ENCODE assay signal across 10 cellular contexts in the genomic region with DNA sequence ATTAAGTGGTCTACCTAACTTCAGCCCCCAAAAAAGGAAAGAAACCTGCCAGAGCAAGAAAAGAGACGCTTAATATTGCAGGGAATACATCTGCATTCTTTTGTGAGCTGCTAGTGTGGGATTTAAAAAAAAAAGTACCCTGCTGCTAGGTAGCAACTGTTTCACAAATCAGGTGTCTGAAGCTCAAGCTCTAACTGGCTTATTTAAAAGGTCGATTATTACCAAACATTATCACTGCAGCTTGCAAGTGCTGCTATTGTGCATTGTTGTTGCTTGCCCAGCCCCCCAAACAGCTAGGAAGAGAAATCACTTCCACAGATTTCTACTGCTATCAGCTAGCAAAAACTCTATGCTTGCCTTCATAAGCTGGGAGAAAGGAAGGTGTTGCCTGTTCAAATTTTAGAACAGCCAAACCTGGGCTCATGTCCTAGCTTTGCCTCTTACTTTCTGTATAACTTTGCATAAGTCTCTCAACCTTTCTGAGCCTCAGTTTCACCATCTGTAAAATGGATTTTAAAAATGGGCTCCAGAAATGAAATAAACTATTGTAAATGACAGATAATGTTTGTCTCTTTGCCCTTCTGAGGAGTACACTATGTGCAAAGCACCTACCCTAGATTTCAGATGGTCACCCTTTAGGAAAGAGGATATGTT.
DNase-seq lines count a peak whose midpoint lies in the region; ATAC-seq and TF ChIP-seq lines count a peak whose summit lies in the region.
"Had no signal": no experiment of that assay in that cellular context is flagged by ENCODE, and none has a peak within 500 bp of the region (broad histone marks: within the 10 kb centered on the region; RNA-seq: fewer than 3 reads in every experiment).

No MANE protein-coding gene starts in this region.

- H3K36me3 Mint-ChIP-seq in IgD-negative memory B cell: no peaks in the 10 kb centered on the region
- H3K36me3 Mint-ChIP-seq in dendritic cell treated with granulocyte-macrophage colony-stimulating factor and Interleukin-4, amounts not matched to agents 40 ng/mL and 50 ng/mL, for 4 days (ENCODE audit: low read depth): no peaks in the 10 kb centered on the region
- H3K36me3 Mint-ChIP-seq in mesothelial cell of epicardium: peaks cover 6% of the 10 kb centered on the region
- H3K36me3 Mint-ChIP-seq in stimulated activated naive B cell treated with anti-CD40 and anti-IgM and Interleukin-4, amounts not matched to agents 10 μg/mL and 1 μg/mL and 100 μg/mL, for 72 hours: peaks cover 1 to 4% of the 10 kb centered on the region in 2 donors

- TF ChIP-seq CTCF in mesothelial cell of epicardium (IDR thresholded peaks at IDR 0.05; ENCODE audit: unreplicated experiment): no peak

- H3K4me1 Mint-ChIP-seq in IgD-negative memory B cell (peaks cover 9 to 23% (median 22%) of the 10 kb centered on the region in 3 donors), mesothelial cell of epicardium (peaks cover 43% of the 10 kb centered on the region)
- H3K4me1 Mint-ChIP-seq in dendritic cell treated with granulocyte-macrophage colony-stimulating factor and Interleukin-4, amounts not matched to agents 40 ng/mL and 50 ng/mL, for 4 days (ENCODE audit: low read depth): peaks cover 12% of the 10 kb centered on the region
- peaks cover 11 to 18% of the 10 kb centered on the region in 2 donors for H3K4me1 Mint-ChIP-seq in stimulated activated naive B cell treated with anti-CD40 and anti-IgM and Interleukin-4, amounts not matched to agents 10 μg/mL and 1 μg/mL and 100 μg/mL, for 72 hours

- DNase-seq in mesothelial cell of epicardium (ENCODE audit: low spot score in 2 of 2, unreplicated experiment in 2 of 2): no peak
- DNase-seq in stimulated activated naive B cell treated with anti-CD40 and anti-IgM and Interleukin-4, amounts not matched to agents 10 μg/mL and 1 μg/mL and 100 μg/mL, for 72 hours: no peak
- no peak for DNase-seq in NCI-H774 (lab: John Stamatoyannopoulos, UW)
- no peak for DNase-seq in NCI-H187 (lab: John Stamatoyannopoulos, UW)
- no peak for DNase-seq in cortex of kidney (lab: John Stamatoyannopoulos, UW)
- DNase-seq: activated T-cell treated with anti-CD3 and anti-CD28 coated beads, Interleukin-2, amount 50 U/mL, for 72 hours; EL; stimulated activated naive CD4-positive, alpha-beta T cell had no signal

- intact Hi-C loops in dendritic cell treated with granulocyte-macrophage colony-stimulating factor and Interleukin-4, amounts not matched to agents 40 ng/mL and 50 ng/mL, for 4 days (cut with micrococcal nuclease): no loop called here

- peak in 1 of 2 donors; percentile 36 for ATAC-seq in stimulated activated naive B cell treated with anti-CD40 and anti-IgM and Interleukin-4, amounts not matched to agents 10 μg/mL and 1 μg/mL and 100 μg/mL, for 72 hours (replicated peaks)
- ATAC-seq: activated T-cell treated with anti-CD3 and anti-CD28 coated beads, Interleukin-2, amount 50 U/mL, for 72 hours had no signal

- H3K27ac Mint-ChIP-seq in IgD-negative memory B cell (no peak overlapping the region), mesothelial cell of epicardium (peak overlapping the region; percentile 87)
- H3K27ac Mint-ChIP-seq in dendritic cell treated with granulocyte-macrophage colony-stimulating factor and Interleukin-4, amounts not matched to agents 40 ng/mL and 50 ng/mL, for 4 days: peak overlapping the region; percentile 82
- H3K27ac Mint-ChIP-seq in stimulated activated naive B cell treated with anti-CD40 and anti-IgM and Interleukin-4, amounts not matched to agents 10 μg/mL and 1 μg/mL and 100 μg/mL, for 72 hours: peak overlapping the region; percentile 62
- H3K27ac Mint-ChIP-seq: activated T-cell treated with anti-CD3 and anti-CD28 coated beads, Interleukin-2, amount 50 U/mL, for 72 hours had no signal

- H3K27me3 Mint-ChIP-seq in IgD-negative memory B cell (no peaks in the 10 kb centered on the region), mesothelial cell of epicardium (ENCODE audit: low read depth) (no peaks in the 10 kb centered on the region)
- H3K27me3 Mint-ChIP-seq in dendritic cell treated with granulocyte-macrophage colony-stimulating factor and Interleukin-4, amounts not matched to agents 40 ng/mL and 50 ng/mL, for 4 days: no peaks in the 10 kb centered on the region
- no peaks in the 10 kb centered on the region for H3K27me3 Mint-ChIP-seq in stimulated activated naive B cell treated with anti-CD40 and anti-IgM and Interleukin-4, amounts not matched to agents 10 μg/mL and 1 μg/mL and 100 μg/mL, for 72 hours

- H3K4me3 Mint-ChIP-seq in IgD-negative memory B cell (peak overlapping the region in 3 of 4 donors; percentile 18 to 58 (median 52)), mesothelial cell of epicardium (no peak overlapping the region)
- H3K4me3 Mint-ChIP-seq in dendritic cell treated with granulocyte-macrophage colony-stimulating factor and Interleukin-4, amounts not matched to agents 40 ng/mL and 50 ng/mL, for 4 days: peak overlapping the region; percentile 71
- H3K4me3 Mint-ChIP-seq in stimulated activated naive B cell treated with anti-CD40 and anti-IgM and Interleukin-4, amounts not matched to agents 10 μg/mL and 1 μg/mL and 100 μg/mL, for 72 hours: peak overlapping the region; percentile 62 to 76

- H3K9me3 Mint-ChIP-seq in IgD-negative memory B cell (no peaks in the 10 kb centered on the region), mesothelial cell of epicardium (peaks cover 2% of the 10 kb centered on the region)
- H3K9me3 Mint-ChIP-seq in dendritic cell treated with granulocyte-macrophage colony-stimulating factor and Interleukin-4, amounts not matched to agents 40 ng/mL and 50 ng/mL, for 4 days: no peaks in the 10 kb centered on the region
- no peaks in the 10 kb centered on the region for H3K9me3 Mint-ChIP-seq in stimulated activated naive B cell treated with anti-CD40 and anti-IgM and Interleukin-4, amounts not matched to agents 10 μg/mL and 1 μg/mL and 100 μg/mL, for 72 hours
- H3K9me3 Mint-ChIP-seq: activated T-cell treated with anti-CD3 and anti-CD28 coated beads, Interleukin-2, amount 50 U/mL, for 72 hours had no signal

Comparison
In these comparisons a context has a peak if more than half of its experiments do, and no peak if none do; other contexts are left out.
1. H3K27ac Mint-ChIP-seq: peak in dendritic cell treated with granulocyte-macrophage colony-stimulating factor and Interleukin-4, amounts not matched to agents 40 ng/mL and 50 ng/mL, for 4 days (single experiment), mesothelial cell of epicardium (single experiment) and stimulated activated naive B cell treated with anti-CD40 and anti-IgM and Interleukin-4, amounts not matched to agents 10 μg/mL and 1 μg/mL and 100 μg/mL, for 72 hours (single experiment); none in IgD-negative memory B cell (0 of 3).